ENCODE assay signal across 22 cellular contexts in genomic region chr12:42394429-42394828, GRCh38.
DNase-seq lines count a peak whose midpoint lies in the region; ATAC-seq, FAIRE-seq and TF ChIP-seq lines count a peak whose summit lies in the region.
"Had no signal": no experiment of that assay in that cellular context is flagged by ENCODE, and none has a peak within 500 bp of the region (broad histone marks: within the 10 kb centered on the region; RNA-seq: fewer than 3 reads in every experiment).

No MANE protein-coding gene starts in this region.

- H4K91ac ChIP-seq in IMR-90 (ENCODE audit: insufficient read depth, low read depth, low read length) = no peak overlapping the region

- no peak overlapping the region for H2AK9ac ChIP-seq in IMR-90 (replicated peaks; ENCODE audit: low read depth, low read length, poor library complexity)

- H3K79me1 ChIP-seq in IMR-90 (ENCODE audit: low read depth in 1 of 2, low read length in 2 of 2) = peaks cover 0 to 8% of the 10 kb centered on the region in 2 experiments; a peak in 2 of 4 replicates

- H3K27me3 Mint-ChIP-seq in activated CD8-positive, alpha-beta T cell treated with anti-CD3 and anti-CD28 coated beads for 36 hours = no peaks in the 10 kb centered on the region
- H3K27me3 Mint-ChIP-seq: CD4-positive, alpha-beta T cell; CD8-positive, alpha-beta memory T cell had no signal

- no peak overlapping the region for H4K5ac ChIP-seq in IMR-90 (ENCODE audit: low read depth, low read length)

- H3K36me3 Mint-ChIP-seq in activated CD8-positive, alpha-beta T cell treated with anti-CD3 and anti-CD28 coated beads for 36 hours (ENCODE audit: low read depth) = peaks cover 26% of the 10 kb centered on the region

- no peak overlapping the region for H3K4me3 ChIP-seq in A549
- H3K4me3 ChIP-seq in IMR-90 (ENCODE audit: insufficient read depth, low read depth, low read length) = no peak overlapping the region
- no peak overlapping the region for H3K4me3 ChIP-seq in K562
- H3K4me3 ChIP-seq: BLaER1 treated with 17β-estradiol and CSF1 and Interleukin-3, amounts not matched to agents 10 nM and 100 nM; GM23338 had no signal

- H2BK20ac ChIP-seq in IMR-90 (ENCODE audit: low read depth, low read length) = no peak overlapping the region

- no peak overlapping the region for H3K27ac Mint-ChIP-seq in activated CD8-positive, alpha-beta T cell treated with anti-CD3 and anti-CD28 coated beads for 36 hours
- H3K27ac Mint-ChIP-seq: CD14-positive monocyte; CD4-positive, alpha-beta T cell; CD8-positive, alpha-beta memory T cell; GM23338; H9 had no signal

- H3K9me3 ChIP-seq in A549 (no peaks in the 10 kb centered on the region), IMR-90 (ENCODE audit: control insufficient read depth, insufficient read depth, low read length) (no peaks in the 10 kb centered on the region), K562 (replicated peaks; ENCODE audit: control insufficient read depth, insufficient read depth, low read depth, low read length) (no peaks in the 10 kb centered on the region)
- H3K9me3 ChIP-seq: BE2C; BLaER1 treated with 17β-estradiol and CSF1 and Interleukin-3, amounts not matched to agents 10 nM and 100 nM had no signal

- H3K4me3 Mint-ChIP-seq in activated CD8-positive, alpha-beta T cell treated with anti-CD3 and anti-CD28 coated beads for 36 hours = no peak overlapping the region
- H3K4me3 Mint-ChIP-seq: CD14-positive monocyte; CD4-positive, alpha-beta T cell; CD8-positive, alpha-beta memory T cell; GM23338; H9 had no signal

- H2AFZ ChIP-seq in IMR-90 (replicated peaks; ENCODE audit: low read length, poor library complexity) (no peak overlapping the region), K562 (ENCODE audit: low read depth, low read length) (no peak overlapping the region)
- H2AFZ ChIP-seq: GM23338 had no signal

- TF ChIP-seq POLR2A in A549 (IDR thresholded peaks at IDR 0.05; ENCODE audit: low read length) (no peak), IMR-90 (IDR thresholded peaks at IDR 0.05; ENCODE audit: low read depth, low read length) (no peak), K562 (conservative IDR thresholded peaks at IDR 0.05) (no peak)

- WGBS in A549 (ENCODE audit: missing lambda C conversion rate) = 96% methylated on average over 2 of the region's 2 CpGs
- WGBS in IMR-90 (ENCODE audit: extremely low coverage in 2 of 2, insufficient read length in 1 of 2), 2 experiments = no CpG with 5 or more reads among the region's 2 CpGs
- WGBS in K562 (ENCODE audit: insufficient coverage, low coverage, missing lambda C conversion rate) = 96% methylated on average over 2 of the region's 2 CpGs

- H3K14ac ChIP-seq in IMR-90 (replicated peaks; ENCODE audit: low read depth, low read length) = no peak overlapping the region

- POLR2A ChIA-PET in A549 (lab: Yijun Ruan, JAX) = no interaction called here
- POLR2A ChIA-PET in IMR-90 (lab: Charles Lee; ENCODE audit: unreplicated experiment) = no interaction called here
- POLR2A ChIA-PET in K562 (lab: Yijun Ruan, JAX) = interaction anchor here (1.0 kb wide), 1 partner anchor 8 kb away, joined by 3 read pairs; no protein-coding TSS in a partner anchor
- POLR2A ChIA-PET in activated CD8-positive, alpha-beta T cell treated with anti-CD3 and anti-CD28 coated beads for 36 hours (lab: Charles Lee) = interaction anchor here (0.7 kb wide), 1 partner anchor 30 kb away, joined by 3 read pairs; no protein-coding TSS in a partner anchor

- H3K9ac ChIP-seq in IMR-90 (ENCODE audit: low read depth, low read length) (no peak overlapping the region), K562 (ENCODE audit: insufficient read depth in 1 of 2, low read depth in 2 of 2, low read length in 2 of 2) (no peak overlapping the region)
- H3K9ac ChIP-seq: BLaER1 treated with 17β-estradiol and CSF1 and Interleukin-3, amounts not matched to agents 10 nM and 100 nM had no signal

- no peak overlapping the region for H3K18ac ChIP-seq in IMR-90 (ENCODE audit: low read depth, low read length)

- dilution Hi-C loops in IMR-90 (cut with HindIII; ENCODE audit: low sequenced_read_pairs, unreplicated experiment) = no loop called here

- H3K4me2 ChIP-seq in A549 (no peak overlapping the region), IMR-90 (ENCODE audit: low read depth, low read length) (no peak overlapping the region), K562 (ENCODE audit: insufficient read depth, low read length) (no peak overlapping the region)
- H3K4me2 ChIP-seq: GM23338 had no signal

- no peak overlapping the region for H2BK15ac ChIP-seq in IMR-90 (ENCODE audit: low read depth, low read length)

- H3K4me1 ChIP-seq in A549 = no peaks in the 10 kb centered on the region
- no peaks in the 10 kb centered on the region for H3K4me1 ChIP-seq in IMR-90 (ENCODE audit: control insufficient read depth, insufficient read depth, low read length)
- H3K4me1 ChIP-seq in K562 (replicated peaks in 1 of 2; ENCODE audit: control insufficient read depth in 2 of 2, insufficient read depth in 2 of 2, low read length in 2 of 2) = no peaks in the 10 kb centered on the region
- H3K4me1 ChIP-seq: BE2C had no signal

- no peak overlapping the region for H3K56ac ChIP-seq in IMR-90 (ENCODE audit: extremely low read depth, insufficient read depth, low read length)

- H4K20me1 ChIP-seq in IMR-90 (ENCODE audit: insufficient read depth, low read length) (no peaks in the 10 kb centered on the region), K562 (replicated peaks; ENCODE audit: control insufficient read depth, insufficient read depth, low read length) (no peaks in the 10 kb centered on the region)
- H4K20me1 ChIP-seq: BLaER1 treated with 17β-estradiol and CSF1 and Interleukin-3, amounts not matched to agents 10 nM and 100 nM had no signal

- no peaks in the 10 kb centered on the region for H3K9me3 Mint-ChIP-seq in activated CD8-positive, alpha-beta T cell treated with anti-CD3 and anti-CD28 coated beads for 36 hours
- H3K9me3 Mint-ChIP-seq: CD14-positive monocyte; CD4-positive, alpha-beta T cell; CD8-positive, alpha-beta memory T cell; GM23338; H9 had no signal

- ATAC-seq in A549 = no peak
- no peak for ATAC-seq in IMR-90 (ENCODE audit: low read depth)
- ATAC-seq in K562 = no peak
- no peak for ATAC-seq in activated CD8-positive, alpha-beta T cell treated with anti-CD3 and anti-CD28 coated beads for 36 hours
- no peak for ATAC-seq in GM19023 (IDR thresholded peaks at IDR 0.05; ENCODE audit: unreplicated experiment)
- ATAC-seq: GM23338, HCT116 had no signal

- no peak overlapping the region for H2AK5ac ChIP-seq in IMR-90 (ENCODE audit: low read depth, low read length)

- H3K27ac ChIP-seq in A549 (no peak overlapping the region), IMR-90 (ENCODE audit: insufficient read depth, low read length) (no peak overlapping the region), K562 (ENCODE audit: extremely low read depth, low read depth, low read length) (no peak overlapping the region)
- H3K27ac ChIP-seq: BLaER1 treated with 17β-estradiol and CSF1 and Interleukin-3, amounts not matched to agents 10 nM and 100 nM had no signal

- no peak overlapping the region for H4K8ac ChIP-seq in IMR-90 (ENCODE audit: low read depth in 2 of 2, low read length in 2 of 2)

- H3K36me3 ChIP-seq in IMR-90 (ENCODE audit: control insufficient read depth, insufficient read depth, low read length) = peaks cover 3% of the 10 kb centered on the region
- peaks cover 36% of the 10 kb centered on the region; the same call in 2 of the 3 replicates for H3K36me3 ChIP-seq in K562 (ENCODE audit: control insufficient read depth, insufficient read depth, low read length)

- CTCF ChIA-PET in A549 (lab: Yijun Ruan, JAX) = interaction anchor here (1.7 kb wide), 1 partner anchor 88 kb away, joined by 3 read pairs; no protein-coding TSS in a partner anchor
- CTCF ChIA-PET in IMR-90 (lab: Yijun Ruan, JAX) = no interaction called here
- CTCF ChIA-PET in K562 (lab: Yijun Ruan, JAX; ENCODE audit: low intra/inter-chr PET ratio) = no interaction called here
- CTCF ChIA-PET in activated CD8-positive, alpha-beta T cell treated with anti-CD3 and anti-CD28 coated beads for 36 hours (lab: Charles Lee) = no interaction called here

- H3K79me2 ChIP-seq in K562 (ENCODE audit: control insufficient read depth, insufficient read depth, low read length) = no peaks in the 10 kb centered on the region

- H3K9me1 ChIP-seq in IMR-90 (ENCODE audit: insufficient read depth, low read length) (no peaks in the 10 kb centered on the region), K562 (ENCODE audit: control insufficient read depth, insufficient read depth, low read length) (no peaks in the 10 kb centered on the region)

- no peak for DNase-seq in A549 (ENCODE audit: low read depth in 1 of 2, low spot score in 1 of 2)
- DNase-seq in IMR-90 = no peak
- no peak for DNase-seq in K562 (ENCODE audit: extremely low read depth in 1 of 4, low spot score in 3 of 4)
- no peak for DNase-seq in activated CD8-positive, alpha-beta T cell treated with anti-CD3 and anti-CD28 coated beads for 36 hours
- no peak for DNase-seq in NCI-H128 (lab: John Stamatoyannopoulos, UW; ENCODE audit: unreplicated experiment)
- DNase-seq: ACHN; AML-193; BE2C; CD4-positive, alpha-beta T cell; CD8-positive, alpha-beta memory T cell; DMS 273 treated with DMSO at 0.1 percent for 48 hours; DMS79; EL; GF-D8; H9 had no signal

- H2BK120ac ChIP-seq in IMR-90 (ENCODE audit: low read depth, low read length) = no peak overlapping the region

- no peak overlapping the region for H2BK5ac ChIP-seq in IMR-90 (ENCODE audit: low read depth, low read length, poor library complexity, severe bottlenecking)

- H3K23ac ChIP-seq in IMR-90 (ENCODE audit: low read depth, low read length) = no peak overlapping the region

- intact Hi-C loops in IMR-90 (cut with micrococcal nuclease) = no loop called here
- intact Hi-C loops in K562 (cut with micrococcal nuclease) = no loop called here
- intact Hi-C loops in activated CD8-positive, alpha-beta T cell treated with anti-CD3 and anti-CD28 coated beads for 36 hours (cut with micrococcal nuclease) = no loop called here

- TF ChIP-seq RAD21 in A549 (conservative IDR thresholded peaks at IDR 0.05 in 1 of 2, IDR thresholded peaks at IDR 0.05 in 1 of 2) (no peak), IMR-90 (IDR thresholded peaks at IDR 0.05; ENCODE audit: low read length) (no peak), K562 (CRISPR knock-in tag; conservative IDR thresholded peaks at IDR 0.05 in 1 of 2, IDR thresholded peaks at IDR 0.05 in 1 of 2) (no peak)

- in situ Hi-C loops in IMR-90 (cut with MboI; ENCODE audit: low sequenced_read_pairs) (no loop called here), K562 (cut with MboI) (no loop called here)

- TF ChIP-seq EP300 in A549 (IDR thresholded peaks at IDR 0.05) (no peak), K562 (IDR thresholded peaks at IDR 0.05; ENCODE audit: low read length) (no peak)

- BruUV-seq in IMR-90 (replicated peaks; lab: Mats Ljungman, UMichigan) (no TSS peak), K562 (replicated peaks; lab: Mats Ljungman, UMichigan) (no TSS peak)

- H3K27me3 ChIP-seq in IMR-90 (ENCODE audit: control insufficient read depth, insufficient read depth, low read length) (no peaks in the 10 kb centered on the region), K562 (ENCODE audit: control insufficient read depth in 2 of 2, insufficient read depth in 2 of 2, low read length in 2 of 2) (no peaks in the 10 kb centered on the region)
- H3K27me3 ChIP-seq: BE2C; BLaER1 treated with 17β-estradiol and CSF1 and Interleukin-3, amounts not matched to agents 10 nM and 100 nM had no signal

- FAIRE-seq in A549 (lab: Jason Lieb, UNC) (no peak), K562 (lab: Jason Lieb, UNC) (no peak)
- FAIRE-seq: GM12891, GM18507 had no signal

- peaks cover 8% of the 10 kb centered on the region for H3K4me1 Mint-ChIP-seq in activated CD8-positive, alpha-beta T cell treated with anti-CD3 and anti-CD28 coated beads for 36 hours (ENCODE audit: low read depth)
- H3K4me1 Mint-ChIP-seq: CD14-positive monocyte, GM23338, H9 had no signal

- TF ChIP-seq CTCF in A549 (IDR thresholded peaks at IDR 0.05) (no peak), IMR-90 (conservative IDR thresholded peaks at IDR 0.05; ENCODE audit: low read depth, low read length) (no peak), K562 (IDR thresholded peaks at IDR 0.05 in 2 of 3, conservative IDR thresholded peaks at IDR 0.05 in 1 of 3; ENCODE audit: insufficient read depth in 2 of 3, low read depth in 1 of 3, low read length in 3 of 3) (no peak)
- no peak for TF ChIP-seq CTCF in activated CD8-positive, alpha-beta T cell treated with anti-CD3 and anti-CD28 coated beads for 36 hours (IDR thresholded peaks at IDR 0.05)

- no peak overlapping the region for H3K4ac ChIP-seq in IMR-90 (ENCODE audit: low read depth, low read length)

Comparison
In these comparisons a context has a peak if more than half of its experiments do, and no peak if none do; other contexts are left out.
1. POLR2A ChIA-PET loops: an anchor here in K562 (1.0 kb wide) and activated CD8-positive, alpha-beta T cell treated with anti-CD3 and anti-CD28 coated beads for 36 hours (0.7 kb wide); none called in A549 and IMR-90.
2. Of the 35 proteins assayed by ChIP-seq in both K562 and A549: peak only in K562: none; only in A549: MAFK; in both: none; in neither: 34.